ENCODE assay signal across 10 cellular contexts in genomic region chr11:5550440-5551095, GRCh38. TPM values are rescaled to one million over a fixed set of nuclear protein-coding genes. Genes with fewer than 3 reads are reported as not detected.
DNase-seq lines count a peak whose midpoint lies in the region; ATAC-seq and TF ChIP-seq lines count a peak whose summit lies in the region.
"Had no signal": no experiment of that assay in that cellular context is flagged by ENCODE, and none has a peak within 500 bp of the region (broad histone marks: within the 10 kb centered on the region; RNA-seq: fewer than 3 reads in every experiment).

No MANE protein-coding gene starts in this region.

- in situ Hi-C loops in astrocyte of the cerebellum (cut with HindIII; ENCODE audit: low sequenced_read_pairs): no loop called here

- intact Hi-C loops in Right ventricle myocardium inferior (cut with DNase I): no loop called here

- ATAC-seq in GM19035 (IDR thresholded peaks at IDR 0.05; ENCODE audit: unreplicated experiment) (peak; percentile 60), HG03159 (IDR thresholded peaks at IDR 0.05; ENCODE audit: unreplicated experiment) (peak; percentile 73), Right ventricle myocardium inferior (no peak)

- peak; percentile 32 for DNase-seq in astrocyte of the cerebellum (ENCODE audit: low read depth)
- DNase-seq in stromal cell of bone marrow (ENCODE audit: low read depth): peak; percentile 36
- no peak for DNase-seq in NCI-H1417 treated with DMSO at 0.1 percent for 48 hours (lab: John Stamatoyannopoulos, UW)
- DNase-seq in NCI-H82 treated with DMSO at 0.1 percent for 48 hours (lab: John Stamatoyannopoulos, UW; ENCODE audit: unreplicated experiment): no peak
- no peak for DNase-seq in Right ventricle myocardium inferior (ENCODE audit: missing footprints)
- DNase-seq: spleen had no signal

- no peak overlapping the region for H3K4me3 ChIP-seq in astrocyte of the cerebellum (ENCODE audit: low read depth, low read length)
- H3K4me3 ChIP-seq: spleen, thoracic aorta had no signal

- no peak for TF ChIP-seq CTCF in astrocyte of the cerebellum (IDR thresholded peaks at IDR 0.05; ENCODE audit: low read depth, low read length, missing control alignments)

RNA-seq across cellular contexts. Expression of gene OR52H1, which starts 2.2 kb away (rescaled TPM):
- total RNA-seq in Right ventricle myocardium inferior: not detected

RNA-seq across cellular contexts. Expression of gene OR52B6, which starts 30.1 kb away (rescaled TPM):
- not detected for total RNA-seq in Right ventricle myocardium inferior
- total RNA-seq: lung microvascular endothelial cell, spleen, thoracic aorta had no signal

RNA-seq across cellular contexts. Expression of gene UBQLNL, which starts 34.1 kb away (rescaled TPM):
- 0.24 TPM for total RNA-seq in Right ventricle myocardium inferior

RNA-seq across cellular contexts. Expression of gene UBQLN3, which starts 40.8 kb away (rescaled TPM):
- total RNA-seq in Right ventricle myocardium inferior: not detected
- total RNA-seq: lung microvascular endothelial cell had no signal

RNA-seq across cellular contexts. Expression of gene TRIM6, which starts 45.9 kb away (rescaled TPM):
- 0.84 TPM for total RNA-seq in Right ventricle myocardium inferior

Comparison
In these comparisons a context has a peak if more than half of its experiments do, and no peak if none do; other contexts are left out.
1. DNase-seq: peak in astrocyte of the cerebellum (single experiment) and stromal cell of bone marrow (single experiment); none in NCI-H1417 treated with DMSO at 0.1 percent for 48 hours (single experiment), NCI-H82 treated with DMSO at 0.1 percent for 48 hours (single experiment) and Right ventricle myocardium inferior (single experiment).